In genomic region chr4:40908297-40908696, GRCh38 we compare ENCODE assay signal across 8 cellular contexts.
A peak's percentile ranks its signal among the peaks of the same experiment; 100 is the strongest.
DNase-seq lines count a peak whose midpoint lies in the region; ATAC-seq lines count a peak whose summit lies in the region.

No MANE protein-coding gene starts in this region.

- no peaks in the 10 kb centered on the region for H3K9me2 ChIP-seq in Karpas-422 (replicated peaks; ENCODE audit: insufficient read depth, low read length)

- H3K27ac ChIP-seq in Karpas-422 (ENCODE audit: low read length): no peak overlapping the region
- peak overlapping the region; percentile 4 for H3K27ac ChIP-seq in thymus (ENCODE audit: low read depth)
- no peak overlapping the region for H3K27ac ChIP-seq in SJCRH30

- H2AFZ ChIP-seq in Karpas-422 (ENCODE audit: low read length): peak overlapping the region; percentile 49; the same call in 1 of the 2 replicates

- no peak overlapping the region for H3K4me2 ChIP-seq in Karpas-422 (ENCODE audit: low read depth, low read length, poor library complexity, severe bottlenecking)

- H3K36me3 ChIP-seq in Karpas-422 (ENCODE audit: insufficient read depth, low read length) (no peaks in the 10 kb centered on the region), thymus (ENCODE audit: control insufficient read depth, insufficient read depth) (no peaks in the 10 kb centered on the region), SJCRH30 (no peaks in the 10 kb centered on the region)

- no peaks in the 10 kb centered on the region for H3K4me1 ChIP-seq in Karpas-422 (ENCODE audit: low read length)
- no peaks in the 10 kb centered on the region for H3K4me1 ChIP-seq in thymus (ENCODE audit: control insufficient read depth, insufficient read depth, low read length)
- 0 out of 2 replicates have a peak, but pooled peaks cover 5% of the 10 kb centered on the region for H3K4me1 ChIP-seq in SJCRH30

- H3K27me3 ChIP-seq in Karpas-422 (ENCODE audit: low read length): no peaks in the 10 kb centered on the region
- no peaks in the 10 kb centered on the region for H3K27me3 ChIP-seq in thymus (ENCODE audit: control insufficient read depth, insufficient read depth)
- H3K27me3 ChIP-seq in SJCRH30: no peaks in the 10 kb centered on the region

- WGBS in thymus: 90% methylated on average over 12 of the region's 12 CpGs

- H3K79me2 ChIP-seq in Karpas-422 (ENCODE audit: low read length): no peaks in the 10 kb centered on the region

- H4K20me1 ChIP-seq in Karpas-422 (ENCODE audit: insufficient read depth, low read depth, low read length): no peaks in the 10 kb centered on the region

- no peak overlapping the region for H3K4me3 ChIP-seq in Karpas-422 (ENCODE audit: low read length)
- no peak overlapping the region for H3K4me3 ChIP-seq in thymus (ENCODE audit: low read length)
- H3K4me3 ChIP-seq in SJCRH30: no peak overlapping the region

- peak; percentile 11 for DNase-seq in activated CD4-positive, alpha-beta T cell treated with anti-CD3 and anti-CD28 coated beads for 48 hours
- no peak for DNase-seq in activated CD4-positive, alpha-beta T cell treated with anti-CD3 and anti-CD28 coated beads, Interleukin-2, amount 50 U/mL, for 48 hours
- DNase-seq in Karpas-422: no peak
- DNase-seq in NCI-H1048 (lab: John Stamatoyannopoulos, UW): no peak
- no peak for DNase-seq in SJCRH30
- DNase-seq in NCI-H748 (lab: John Stamatoyannopoulos, UW; ENCODE audit: unreplicated experiment): no peak

- no peak overlapping the region for H3K9ac ChIP-seq in Karpas-422 (ENCODE audit: low read length)

- ATAC-seq in esophagus mucosa: peak; percentile 93

- H3K9me3 ChIP-seq in Karpas-422 (ENCODE audit: low read length) (no peaks in the 10 kb centered on the region), thymus (ENCODE audit: control insufficient read depth) (no peaks in the 10 kb centered on the region), SJCRH30 (replicated peaks) (no peaks in the 10 kb centered on the region)
